Comparison of ENCODE assay signal across 12 cellular contexts in the genomic region with DNA sequence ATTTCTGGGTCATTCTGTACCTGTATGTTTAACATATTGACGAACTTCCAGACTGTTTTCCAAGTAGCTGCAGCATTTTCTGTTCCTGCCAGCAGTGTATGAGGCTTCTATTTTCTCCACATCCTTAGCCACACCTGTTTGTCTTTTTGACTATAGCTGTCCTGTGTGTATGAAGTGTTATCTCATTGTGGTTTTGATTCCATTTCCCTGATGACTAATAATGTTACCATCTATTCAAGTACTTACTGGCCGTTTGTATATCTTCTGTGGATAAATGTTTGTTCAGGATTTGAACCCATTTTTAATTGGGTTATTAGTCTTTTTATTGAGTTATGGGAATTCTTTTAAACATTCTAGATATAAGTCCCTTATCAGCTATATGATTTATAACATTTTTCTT.
DNase-seq lines count a peak whose midpoint lies in the region; TF ChIP-seq lines count a peak whose summit lies in the region.
"Had no signal": no experiment of that assay in that cellular context is flagged by ENCODE, and none has a peak within 500 bp of the region (broad histone marks: within the 10 kb centered on the region; RNA-seq: fewer than 3 reads in every experiment).

No MANE protein-coding gene starts in this region.

- H3K4me1 ChIP-seq in HEK293 (ENCODE audit: control insufficient read depth, insufficient read depth, low read length) (peaks cover 25% of the 10 kb centered on the region), testis (no peaks in the 10 kb centered on the region), MM.1S (ENCODE audit: low read length) (no peaks in the 10 kb centered on the region), osteoblast (ENCODE audit: insufficient read depth, low read length) (peaks cover 39% of the 10 kb centered on the region)
- H3K4me1 ChIP-seq: esophagus muscularis mucosa had no signal

- H3K9me3 ChIP-seq in HEK293 (ENCODE audit: control insufficient read depth, insufficient read depth, low read depth, low read length) = no peaks in the 10 kb centered on the region
- no peaks in the 10 kb centered on the region for H3K9me3 ChIP-seq in testis
- H3K9me3 ChIP-seq in MM.1S (replicated peaks; ENCODE audit: insufficient read depth, low read length) = no peaks in the 10 kb centered on the region
- H3K9me3 ChIP-seq in osteoblast (ENCODE audit: low read depth, low read length) = no peaks in the 10 kb centered on the region
- H3K9me3 ChIP-seq: esophagus muscularis mucosa, thoracic aorta had no signal

- DNase-seq in Daoy (ENCODE audit: low read depth) (peak; percentile 61), RPMI7951 (ENCODE audit: low read depth) (peak; percentile 89), foreskin fibroblast (peak; percentile 43 to 65), NCI-H2107 treated with DMSO at 0.1 percent for 48 hours (lab: John Stamatoyannopoulos, UW; ENCODE audit: unreplicated experiment) (no peak), testis (no peak), MM.1S (no peak), osteoblast (ENCODE audit: insufficient read length, low spot score, missing footprints) (no peak)
- DNase-seq: activated naive CD4-positive, alpha-beta T cell treated with anti-CD3 and anti-CD28 coated beads for 36 hours; NCI-H1930 had no signal

- 71 to 73% methylated on average over 2 of the region's 2 CpGs for WGBS in testis, 2 donors

- POLR2A ChIA-PET in HEK293 (lab: Yijun Ruan, JAX) = interaction anchor here (1.7 kb wide), 1 partner anchor 93 kb away, joined by 4 read pairs; no protein-coding TSS in a partner anchor

- intact Hi-C loops in testis (cut with DNase I; ENCODE audit: low total_unique reads) = no loop called here

- H3K36me3 ChIP-seq in HEK293 (ENCODE audit: control insufficient read depth in 2 of 2, insufficient read depth in 1 of 2, low read length in 2 of 2) (no peaks in the 10 kb centered on the region), testis (ENCODE audit: low read depth, missing control alignments) (no peaks in the 10 kb centered on the region), MM.1S (replicated peaks; ENCODE audit: insufficient read depth, low read length) (no peaks in the 10 kb centered on the region), osteoblast (ENCODE audit: insufficient read depth, low read length) (no peaks in the 10 kb centered on the region)
- H3K36me3 ChIP-seq: esophagus muscularis mucosa, thoracic aorta had no signal

- H3K4me3 ChIP-seq in HEK293 (ENCODE audit: low read depth, low read length) (no peak overlapping the region), foreskin fibroblast (ENCODE audit: low read depth in 1 of 2, low read length in 2 of 2) (no peak overlapping the region), testis (no peak overlapping the region), MM.1S (ENCODE audit: low read length) (no peak overlapping the region), osteoblast (ENCODE audit: insufficient read depth, low read length) (no peak overlapping the region)
- H3K4me3 ChIP-seq: esophagus muscularis mucosa, thoracic aorta had no signal

- no peaks in the 10 kb centered on the region for H3F3A ChIP-seq in MM.1S (ENCODE audit: insufficient read depth, low read length)

- TF ChIP-seq POLR2A in testis (IDR thresholded peaks at IDR 0.05) = no peak

- H2AFZ ChIP-seq in MM.1S (ENCODE audit: low read length) = no peak overlapping the region
- no peak overlapping the region for H2AFZ ChIP-seq in osteoblast (ENCODE audit: low read length)

- H3K9ac ChIP-seq in MM.1S (ENCODE audit: low read length) = no peak overlapping the region

- H3K27ac ChIP-seq in HEK293 (ENCODE audit: extremely low read depth, low read depth, low read length) (no peak overlapping the region), testis (no peak overlapping the region), MM.1S (ENCODE audit: low read length) (no peak overlapping the region), osteoblast (ENCODE audit: low read depth, low read length) (no peak overlapping the region)
- H3K27ac ChIP-seq: esophagus muscularis mucosa had no signal

- no peaks in the 10 kb centered on the region for H3K9me2 ChIP-seq in MM.1S (replicated peaks; ENCODE audit: insufficient read depth, low read length)

- no peaks in the 10 kb centered on the region for H3K79me2 ChIP-seq in MM.1S (ENCODE audit: low read length)
- H3K79me2 ChIP-seq in osteoblast (ENCODE audit: insufficient read depth, low read length) = no peaks in the 10 kb centered on the region

- TF ChIP-seq CTCF in HEK293 (tag by site-specific recombination; IDR thresholded peaks at IDR 0.05) (no peak), foreskin fibroblast (IDR thresholded peaks at IDR 0.05; ENCODE audit: low read depth, low read length) (no peak), testis (IDR thresholded peaks at IDR 0.05) (no peak), MM.1S (IDR thresholded peaks at IDR 0.05; ENCODE audit: low read length) (no peak), osteoblast (IDR thresholded peaks at IDR 0.05; ENCODE audit: extremely low read depth, low read depth, low read length) (no peak)

- H4K20me1 ChIP-seq in MM.1S (ENCODE audit: insufficient read depth, low read length) (no peaks in the 10 kb centered on the region), osteoblast (ENCODE audit: insufficient read depth, low read length) (no peaks in the 10 kb centered on the region)

- CTCF ChIA-PET in HEK293 (lab: Yijun Ruan, JAX) = interaction anchor here (0.9 to 1.2 kb wide), 2 partner anchors 25 to 26 kb away, joined by 3 read pairs; no protein-coding TSS in a partner anchor

- H3K4me2 ChIP-seq in MM.1S (ENCODE audit: low read depth, low read length) = no peak overlapping the region
- H3K4me2 ChIP-seq in osteoblast (ENCODE audit: insufficient read depth, low read length) = no peak overlapping the region

- H3K27me3 ChIP-seq in testis (no peaks in the 10 kb centered on the region), MM.1S (replicated peaks; ENCODE audit: insufficient read depth, low read length) (no peaks in the 10 kb centered on the region), osteoblast (ENCODE audit: insufficient read depth, low read length) (no peaks in the 10 kb centered on the region)
- H3K27me3 ChIP-seq: esophagus muscularis mucosa had no signal

TF ChIP-seq in HEK293, 187 proteins besides CTCF, POLR2A, EP300 and RAD21:
- TF ChIP-seq ZXDB (tag by site-specific recombination; IDR thresholded peaks at IDR 0.05) (0 out of 2 replicates have a peak, but pooled peaks have one; percentile 40), GLI4 (tag by site-specific recombination; IDR thresholded peaks at IDR 0.05) (no peak), SALL2 (tag by site-specific recombination; IDR thresholded peaks at IDR 0.05; ENCODE audit: borderline replicate concordance) (no peak), FEZF1 (tag by site-specific recombination; IDR thresholded peaks at IDR 0.05) (peak; percentile 66), HOXD13 (CRISPR knock-in tag; IDR thresholded peaks at IDR 0.05; ENCODE audit: borderline replicate concordance) (0 out of 2 replicates have a peak, but pooled peaks have one; percentile 70)
TF ChIP-seq in HEK293: peak in this region for 3.

Comparison
In these comparisons a context has a peak if more than half of its experiments do, and no peak if none do; other contexts are left out.
1. DNase-seq: peak in Daoy (single experiment), RPMI7951 (single experiment) and foreskin fibroblast (2 of 2); none in NCI-H2107 treated with DMSO at 0.1 percent for 48 hours (single experiment), testis (single experiment), MM.1S (single experiment) and osteoblast (single experiment).